Comparison of ENCODE assay signal across 1 cellular context in the genomic region with DNA sequence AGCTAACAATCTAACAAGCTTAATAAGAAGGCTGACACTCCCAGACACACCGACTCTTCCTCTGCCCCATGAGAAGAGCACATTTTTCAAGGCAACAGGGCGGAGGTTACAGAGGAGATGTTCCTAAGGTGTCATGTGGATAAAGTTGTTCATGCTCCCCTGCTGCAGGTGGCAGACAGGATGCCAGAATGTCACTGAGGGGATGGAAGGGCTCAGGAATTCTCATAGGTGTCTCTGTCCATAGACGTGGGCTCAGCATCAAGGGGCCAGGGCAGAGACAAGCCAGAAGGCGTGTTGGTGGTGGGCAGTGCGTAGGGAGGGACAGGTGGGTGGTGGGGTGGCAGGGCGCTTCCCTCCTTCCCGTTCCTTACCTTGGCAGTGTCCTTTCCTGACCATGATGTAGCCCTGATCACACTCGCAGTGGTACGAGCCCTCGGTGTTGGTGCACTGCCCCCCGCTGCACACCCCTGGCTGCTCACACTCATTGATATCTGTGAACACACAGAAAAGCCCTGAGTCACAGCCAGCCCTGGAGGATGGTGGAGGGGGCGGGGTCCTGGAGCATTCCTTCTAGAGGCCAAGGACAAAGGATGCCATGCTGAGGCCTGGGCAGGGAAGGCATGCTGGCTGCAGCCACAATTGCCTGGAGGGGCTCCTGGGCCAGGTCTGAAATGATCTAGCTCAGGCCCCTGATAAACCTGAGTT.
TF ChIP-seq lines count a peak whose summit lies in the region.

No MANE protein-coding gene starts in this region.

TF ChIP-seq in IMR-90, 13 proteins besides CTCF, POLR2A, EP300 and RAD21:
- TF ChIP-seq NFE2L2 (IDR thresholded peaks at IDR 0.05; ENCODE audit: low read depth, low read length) (peak; percentile 65), BHLHE40 (IDR thresholded peaks at IDR 0.05; ENCODE audit: low read depth, low read length) (no peak)
